ENCODE assay signal across 10 cellular contexts in the genomic region with DNA sequence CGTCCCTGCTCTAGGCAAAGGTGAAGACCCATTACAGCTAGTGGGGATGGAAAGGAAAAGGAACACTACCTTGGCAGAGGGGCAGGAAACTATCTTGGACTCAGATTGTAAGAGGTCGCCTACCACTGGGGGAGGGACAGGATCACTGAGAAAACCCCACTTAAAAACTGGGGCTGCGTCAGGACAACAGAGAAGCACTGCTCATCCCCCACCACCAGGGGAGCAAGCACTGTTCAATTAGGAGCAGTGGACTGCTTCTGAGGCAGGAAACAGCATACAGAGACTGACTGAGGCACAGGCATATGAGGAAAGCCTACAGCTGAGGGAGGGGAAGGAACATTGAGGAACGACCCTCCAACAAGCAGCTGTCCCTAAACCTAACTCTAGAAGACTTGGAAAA. TPM values are rescaled to one million over a fixed set of nuclear protein-coding genes. Genes with fewer than 3 reads are reported as not detected.
DNase-seq lines count a peak whose midpoint lies in the region; ATAC-seq and TF ChIP-seq lines count a peak whose summit lies in the region.
"Had no signal": no experiment of that assay in that cellular context is flagged by ENCODE, and none has a peak within 500 bp of the region (broad histone marks: within the 10 kb centered on the region; RNA-seq: fewer than 3 reads in every experiment).

No MANE protein-coding gene starts in this region.

- H3K27ac Mint-ChIP-seq in T-helper 17 cell = no peak overlapping the region
- H3K27ac Mint-ChIP-seq: activated naive CD8-positive, alpha-beta T cell had no signal

- no peak overlapping the region for H3K4me3 Mint-ChIP-seq in T-helper 17 cell
- H3K4me3 Mint-ChIP-seq: activated naive CD8-positive, alpha-beta T cell had no signal

- no peak overlapping the region for H3K4me3 ChIP-seq in AG09309 (ENCODE audit: control insufficient read depth, low read depth, low read length)
- H3K4me3 ChIP-seq: skin epidermis had no signal

- no peaks in the 10 kb centered on the region for H3K9me3 ChIP-seq in T-helper 17 cell (ENCODE audit: control insufficient read depth, low read length, poor library complexity, severe bottlenecking)

- ATAC-seq in GM18519 (IDR thresholded peaks at IDR 0.05; ENCODE audit: low FRiP score, unreplicated experiment) = peak; percentile 90
- peak; percentile 98 for ATAC-seq in HG02885 (IDR thresholded peaks at IDR 0.05; ENCODE audit: poor library complexity, unreplicated experiment)
- ATAC-seq in T-helper 17 cell = peak; percentile 55
- peak; percentile 30 for ATAC-seq in left lobe of liver

- H3K27me3 Mint-ChIP-seq in T-helper 17 cell = peaks cover 37% of the 10 kb centered on the region

- DNase-seq in AG09309 (ENCODE audit: low read depth) (no peak), T-helper 17 cell (no peak), left lobe of liver (ENCODE audit: low spot score) (no peak), NCI-H446 (lab: John Stamatoyannopoulos, UW) (no peak), AG08395 (ENCODE audit: low spot score) (no peak), NCI-H2196 treated with DMSO at 0.1 percent for 48 hours (lab: John Stamatoyannopoulos, UW; ENCODE audit: unreplicated experiment) (no peak)

- H3K4me1 Mint-ChIP-seq in T-helper 17 cell = no peaks in the 10 kb centered on the region

- H3K36me3 Mint-ChIP-seq in T-helper 17 cell (ENCODE audit: low read depth) = peaks cover 3% of the 10 kb centered on the region

- TF ChIP-seq CTCF in AG09309 (IDR thresholded peaks at IDR 0.05; ENCODE audit: control insufficient read depth, insufficient read depth, low read depth, low read length, missing control alignments) = peak; percentile 48

RNA-seq across cellular contexts. Expression of gene DLAT, which starts 20.8 kb away (rescaled TPM):
- 10 to 100 TPM; 13.8 to 16.1 TPM for total RNA-seq in T-helper 17 cell
- 9.3 TPM for total RNA-seq in left lobe of liver

Comparison
In these comparisons a context has a peak if more than half of its experiments do, and no peak if none do; other contexts are left out.
1. ATAC-seq: peak in every context shown above with its lines; median percentile 98 in HG02885; 90 in GM18519; 55 in T-helper 17 cell; 30 in left lobe of liver.